Comparison of ENCODE assay signal across 1 cellular context in the genomic region with DNA sequence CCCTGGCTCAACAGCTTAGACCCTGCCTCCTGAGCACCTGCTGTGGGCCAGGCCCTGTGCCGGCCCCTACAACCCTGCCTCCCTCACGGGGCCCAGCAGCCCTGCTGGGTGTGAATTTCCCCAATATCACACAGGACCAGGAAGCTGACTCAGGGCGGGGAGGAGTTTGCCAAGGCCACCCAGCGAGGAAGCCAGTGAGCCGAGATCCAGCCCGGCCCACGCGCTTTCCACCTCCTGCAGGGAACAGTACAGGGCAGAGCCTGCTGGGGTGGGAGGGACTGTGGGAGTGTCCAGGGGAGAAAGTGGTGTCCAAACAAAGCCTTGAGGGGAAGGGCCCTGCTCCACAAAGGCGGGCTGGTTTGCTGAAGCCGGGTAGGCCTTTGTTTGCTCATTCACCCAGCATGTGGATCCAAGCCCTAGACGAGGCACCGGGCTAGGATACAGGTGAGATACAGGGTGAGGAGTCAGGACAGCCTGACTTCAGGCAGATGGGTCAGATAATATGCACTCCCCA.
TF ChIP-seq lines count a peak whose summit lies in the region.

No MANE protein-coding gene starts in this region.

TF ChIP-seq in HEK293, 187 proteins besides CTCF, POLR2A, EP300 and RAD21 (continued from another document):
- TF ChIP-seq, protein P1, sequence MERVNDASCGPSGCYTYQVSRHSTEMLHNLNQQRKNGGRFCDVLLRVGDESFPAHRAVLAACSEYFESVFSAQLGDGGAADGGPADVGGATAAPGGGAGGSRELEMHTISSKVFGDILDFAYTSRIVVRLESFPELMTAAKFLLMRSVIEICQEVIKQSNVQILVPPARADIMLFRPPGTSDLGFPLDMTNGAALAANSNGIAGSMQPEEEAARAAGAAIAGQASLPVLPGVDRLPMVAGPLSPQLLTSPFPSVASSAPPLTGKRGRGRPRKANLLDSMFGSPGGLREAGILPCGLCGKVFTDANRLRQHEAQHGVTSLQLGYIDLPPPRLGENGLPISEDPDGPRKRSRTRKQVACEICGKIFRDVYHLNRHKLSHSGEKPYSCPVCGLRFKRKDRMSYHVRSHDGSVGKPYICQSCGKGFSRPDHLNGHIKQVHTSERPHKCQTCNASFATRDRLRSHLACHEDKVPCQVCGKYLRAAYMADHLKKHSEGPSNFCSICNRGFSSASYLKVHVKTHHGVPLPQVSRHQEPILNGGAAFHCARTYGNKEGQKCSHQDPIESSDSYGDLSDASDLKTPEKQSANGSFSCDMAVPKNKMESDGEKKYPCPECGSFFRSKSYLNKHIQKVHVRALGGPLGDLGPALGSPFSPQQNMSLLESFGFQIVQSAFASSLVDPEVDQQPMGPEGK (tag by site-specific recombination; IDR thresholded peaks at IDR 0.05): peak; percentile 62; the same call in 1 of the 2 replicates
- TF ChIP-seq ZNF701 (tag by site-specific recombination; IDR thresholded peaks at IDR 0.05) (no peak), KLF9 (tag by site-specific recombination; IDR thresholded peaks at IDR 0.05; ENCODE audit: low read depth) (peak; percentile 68; the same call in 1 of the 2 replicates), GLI4 (tag by site-specific recombination; IDR thresholded peaks at IDR 0.05) (no peak), ZFHX2 (tag by site-specific recombination; conservative IDR thresholded peaks at IDR 0.05) (peak; percentile 95), ZNF626 (tag by site-specific recombination; IDR thresholded peaks at IDR 0.05) (no peak), ZNF48 (tag by site-specific recombination; IDR thresholded peaks at IDR 0.05) (no peak), ZBTB48 (tag by site-specific recombination; IDR thresholded peaks at IDR 0.05) (peak; percentile 69; the same call in 1 of the 2 replicates), ZNF239 (tag by site-specific recombination; IDR thresholded peaks at IDR 0.05) (no peak), ZFP37 (tag by site-specific recombination; IDR thresholded peaks at IDR 0.05) (no peak), ZNF302 (tag by site-specific recombination; IDR thresholded peaks at IDR 0.05; ENCODE audit: low read depth) (no peak), ZSCAN30 (tag by site-specific recombination; IDR thresholded peaks at IDR 0.05) (no peak), PRDM1 (tag by site-specific recombination; IDR thresholded peaks at IDR 0.05) (no peak)
- TF ChIP-seq, protein P2, sequence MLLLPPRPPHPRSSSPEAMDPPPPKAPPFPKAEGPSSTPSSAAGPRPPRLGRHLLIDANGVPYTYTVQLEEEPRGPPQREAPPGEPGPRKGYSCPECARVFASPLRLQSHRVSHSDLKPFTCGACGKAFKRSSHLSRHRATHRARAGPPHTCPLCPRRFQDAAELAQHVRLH (tag by site-specific recombination; IDR thresholded peaks at IDR 0.05): no peak
- TF ChIP-seq, protein P3, sequence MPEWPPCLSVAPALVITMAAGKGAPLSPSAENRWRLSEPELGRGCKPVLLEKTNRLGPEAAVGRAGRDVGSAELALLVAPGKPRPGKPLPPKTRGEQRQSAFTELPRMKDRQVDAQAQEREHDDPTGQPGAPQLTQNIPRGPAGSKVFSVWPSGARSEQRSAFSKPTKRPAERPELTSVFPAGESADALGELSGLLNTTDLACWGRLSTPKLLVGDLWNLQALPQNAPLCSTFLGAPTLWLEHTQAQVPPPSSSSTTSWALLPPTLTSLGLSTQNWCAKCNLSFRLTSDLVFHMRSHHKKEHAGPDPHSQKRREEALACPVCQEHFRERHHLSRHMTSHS (tag by site-specific recombination; IDR thresholded peaks at IDR 0.05): no peak
